ENCODE assay signal across 2 cellular contexts in the genomic region with DNA sequence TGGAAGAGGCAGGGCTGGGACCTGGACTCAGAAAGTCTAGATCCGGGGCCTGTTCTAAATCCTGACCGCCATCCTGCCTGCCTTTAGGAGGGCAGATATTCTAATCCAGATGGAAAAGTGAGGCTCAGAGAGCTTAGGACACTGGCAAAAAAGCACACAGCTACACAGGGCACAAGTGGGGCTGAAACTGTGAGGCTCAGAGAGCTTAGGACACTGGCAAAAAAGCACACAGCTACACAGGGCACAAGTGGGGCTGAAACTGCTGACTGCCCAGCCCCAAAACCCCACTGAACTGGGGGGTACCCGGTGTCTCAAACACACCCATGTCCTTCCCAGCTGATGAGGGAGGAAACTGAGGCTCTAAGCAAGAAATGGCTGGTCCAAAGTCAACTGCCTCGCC.
TF ChIP-seq lines count a peak whose summit lies in the region.

No MANE protein-coding gene starts in this region.

TF ChIP-seq in GM12878, 131 proteins besides CTCF, POLR2A, EP300 and RAD21:
- TF ChIP-seq BACH1 (IDR thresholded peaks at IDR 0.05; ENCODE audit: borderline replicate concordance) (no peak), SUZ12 (IDR thresholded peaks at IDR 0.05; ENCODE audit: unreplicated experiment) (no peak), USF2 (IDR thresholded peaks at IDR 0.05; ENCODE audit: borderline replicate concordance, low read depth, low read length) (no peak), SRF (IDR thresholded peaks at IDR 0.05; ENCODE audit: low read depth in 2 of 2, low read length in 2 of 2) (no peak), POLR2AphosphoS5 (IDR thresholded peaks at IDR 0.05; ENCODE audit: low read length) (no peak), SMC3 (IDR thresholded peaks at IDR 0.05; ENCODE audit: borderline replicate concordance, low read length) (no peak), GATAD2B (conservative IDR thresholded peaks at IDR 0.05; ENCODE audit: low read depth) (no peak), CBX5 (IDR thresholded peaks at IDR 0.05; ENCODE audit: low read depth) (no peak), IKZF1 (conservative IDR thresholded peaks at IDR 0.05) (no peak), PAX8 (IDR thresholded peaks at IDR 0.05) (no peak), ETV6 (conservative IDR thresholded peaks at IDR 0.05 in 1 of 2, IDR thresholded peaks at IDR 0.05 in 1 of 2; ENCODE audit: borderline replicate concordance in 1 of 2, low read depth in 1 of 2) (no peak), SIN3A (IDR thresholded peaks at IDR 0.05; ENCODE audit: low read depth, low read length) (no peak), NBN (IDR thresholded peaks at IDR 0.05) (no peak)
- TF ChIP-seq, protein P1, sequence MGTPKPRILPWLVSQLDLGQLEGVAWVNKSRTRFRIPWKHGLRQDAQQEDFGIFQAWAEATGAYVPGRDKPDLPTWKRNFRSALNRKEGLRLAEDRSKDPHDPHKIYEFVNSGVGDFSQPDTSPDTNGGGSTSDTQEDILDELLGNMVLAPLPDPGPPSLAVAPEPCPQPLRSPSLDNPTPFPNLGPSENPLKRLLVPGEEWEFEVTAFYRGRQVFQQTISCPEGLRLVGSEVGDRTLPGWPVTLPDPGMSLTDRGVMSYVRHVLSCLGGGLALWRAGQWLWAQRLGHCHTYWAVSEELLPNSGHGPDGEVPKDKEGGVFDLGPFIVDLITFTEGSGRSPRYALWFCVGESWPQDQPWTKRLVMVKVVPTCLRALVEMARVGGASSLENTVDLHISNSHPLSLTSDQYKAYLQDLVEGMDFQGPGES (IDR thresholded peaks at IDR 0.05): no peak
- TF ChIP-seq, protein P2, sequence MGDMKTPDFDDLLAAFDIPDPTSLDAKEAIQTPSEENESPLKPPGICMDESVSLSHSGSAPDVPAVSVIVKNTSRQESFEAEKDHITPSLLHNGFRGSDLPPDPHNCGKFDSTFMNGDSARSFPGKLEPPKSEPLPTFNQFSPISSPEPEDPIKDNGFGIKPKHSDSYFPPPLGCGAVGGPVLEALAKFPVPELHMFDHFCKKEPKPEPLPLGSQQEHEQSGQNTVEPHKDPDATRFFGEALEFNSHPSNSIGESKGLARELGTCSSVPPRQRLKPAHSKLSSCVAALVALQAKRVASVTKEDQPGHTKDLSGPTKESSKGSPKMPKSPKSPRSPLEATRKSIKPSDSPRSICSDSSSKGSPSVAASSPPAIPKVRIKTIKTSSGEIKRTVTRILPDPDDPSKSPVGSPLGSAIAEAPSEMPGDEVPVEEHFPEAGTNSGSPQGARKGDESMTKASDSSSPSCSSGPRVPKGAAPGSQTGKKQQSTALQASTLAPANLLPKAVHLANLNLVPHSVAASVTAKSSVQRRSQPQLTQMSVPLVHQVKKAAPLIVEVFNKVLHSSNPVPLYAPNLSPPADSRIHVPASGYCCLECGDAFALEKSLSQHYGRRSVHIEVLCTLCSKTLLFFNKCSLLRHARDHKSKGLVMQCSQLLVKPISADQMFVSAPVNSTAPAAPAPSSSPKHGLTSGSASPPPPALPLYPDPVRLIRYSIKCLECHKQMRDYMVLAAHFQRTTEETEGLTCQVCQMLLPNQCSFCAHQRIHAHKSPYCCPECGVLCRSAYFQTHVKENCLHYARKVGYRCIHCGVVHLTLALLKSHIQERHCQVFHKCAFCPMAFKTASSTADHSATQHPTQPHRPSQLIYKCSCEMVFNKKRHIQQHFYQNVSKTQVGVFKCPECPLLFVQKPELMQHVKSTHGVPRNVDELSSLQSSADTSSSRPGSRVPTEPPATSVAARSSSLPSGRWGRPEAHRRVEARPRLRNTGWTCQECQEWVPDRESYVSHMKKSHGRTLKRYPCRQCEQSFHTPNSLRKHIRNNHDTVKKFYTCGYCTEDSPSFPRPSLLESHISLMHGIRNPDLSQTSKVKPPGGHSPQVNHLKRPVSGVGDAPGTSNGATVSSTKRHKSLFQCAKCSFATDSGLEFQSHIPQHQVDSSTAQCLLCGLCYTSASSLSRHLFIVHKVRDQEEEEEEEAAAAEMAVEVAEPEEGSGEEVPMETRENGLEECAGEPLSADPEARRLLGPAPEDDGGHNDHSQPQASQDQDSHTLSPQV (IDR thresholded peaks at IDR 0.05): no peak

TF ChIP-seq in liver, 16 proteins besides CTCF, POLR2A, EP300 and RAD21:
- TF ChIP-seq REST (IDR thresholded peaks at IDR 0.05) (no peak), HNF4G (IDR thresholded peaks at IDR 0.05) (no peak), HNF4A (conservative IDR thresholded peaks at IDR 0.05) (no peak), RXRA (IDR thresholded peaks at IDR 0.05) (no peak)
TF ChIP-seq in liver: peak in this region for 0.
